Comparison of ENCODE assay signal across 1 cellular context in the genomic region with DNA sequence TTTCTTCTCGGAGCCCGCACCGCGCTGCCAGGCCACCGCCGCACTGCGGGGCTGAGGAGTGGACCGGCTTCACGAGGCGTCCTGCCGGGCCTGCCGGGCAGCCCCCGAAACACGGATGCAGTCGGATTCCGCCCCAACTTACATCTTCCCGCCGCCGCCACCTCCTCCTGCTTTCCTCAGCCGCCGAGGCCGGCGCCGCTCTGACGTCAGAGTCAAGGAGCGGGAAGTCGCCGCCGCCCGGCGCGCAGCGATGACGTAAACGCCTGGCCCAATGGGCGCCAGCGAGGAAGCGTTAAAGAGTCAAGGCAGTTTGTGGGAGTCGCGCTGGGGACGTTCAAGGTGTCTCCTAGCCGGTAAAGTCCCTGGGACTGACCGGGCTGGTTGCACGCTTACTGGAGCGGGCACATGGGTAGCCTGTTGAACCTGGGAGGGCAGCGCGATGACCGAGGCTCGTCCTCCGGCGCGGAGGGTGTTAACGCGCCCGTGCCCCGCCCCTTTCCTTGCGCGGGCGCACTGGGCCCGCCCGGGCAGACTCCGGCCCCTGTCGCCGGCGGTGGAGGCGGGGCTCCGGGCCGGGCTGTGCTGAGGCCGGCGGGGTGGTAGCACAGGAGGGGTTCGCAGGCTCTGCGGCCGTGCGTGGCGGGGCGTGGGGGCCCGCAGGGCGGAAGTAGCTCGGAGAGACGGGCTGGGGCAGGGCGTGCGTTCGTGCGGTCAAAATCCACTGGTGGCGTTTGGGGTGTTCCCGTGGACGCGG.
TF ChIP-seq lines count a peak whose summit lies in the region.

A gene with protein sequence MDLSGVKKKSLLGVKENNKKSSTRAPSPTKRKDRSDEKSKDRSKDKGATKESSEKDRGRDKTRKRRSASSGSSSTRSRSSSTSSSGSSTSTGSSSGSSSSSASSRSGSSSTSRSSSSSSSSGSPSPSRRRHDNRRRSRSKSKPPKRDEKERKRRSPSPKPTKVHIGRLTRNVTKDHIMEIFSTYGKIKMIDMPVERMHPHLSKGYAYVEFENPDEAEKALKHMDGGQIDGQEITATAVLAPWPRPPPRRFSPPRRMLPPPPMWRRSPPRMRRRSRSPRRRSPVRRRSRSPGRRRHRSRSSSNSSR (minus strand): TSS at position 214 of the 754 bp plus-strand sequence. CDS start 3,483 bp downstream, outside the sequence.

TF ChIP-seq in GM12878, 131 proteins besides CTCF, POLR2A, EP300 and RAD21 (continued from another document and continues in another):
- TF ChIP-seq, protein P1, sequence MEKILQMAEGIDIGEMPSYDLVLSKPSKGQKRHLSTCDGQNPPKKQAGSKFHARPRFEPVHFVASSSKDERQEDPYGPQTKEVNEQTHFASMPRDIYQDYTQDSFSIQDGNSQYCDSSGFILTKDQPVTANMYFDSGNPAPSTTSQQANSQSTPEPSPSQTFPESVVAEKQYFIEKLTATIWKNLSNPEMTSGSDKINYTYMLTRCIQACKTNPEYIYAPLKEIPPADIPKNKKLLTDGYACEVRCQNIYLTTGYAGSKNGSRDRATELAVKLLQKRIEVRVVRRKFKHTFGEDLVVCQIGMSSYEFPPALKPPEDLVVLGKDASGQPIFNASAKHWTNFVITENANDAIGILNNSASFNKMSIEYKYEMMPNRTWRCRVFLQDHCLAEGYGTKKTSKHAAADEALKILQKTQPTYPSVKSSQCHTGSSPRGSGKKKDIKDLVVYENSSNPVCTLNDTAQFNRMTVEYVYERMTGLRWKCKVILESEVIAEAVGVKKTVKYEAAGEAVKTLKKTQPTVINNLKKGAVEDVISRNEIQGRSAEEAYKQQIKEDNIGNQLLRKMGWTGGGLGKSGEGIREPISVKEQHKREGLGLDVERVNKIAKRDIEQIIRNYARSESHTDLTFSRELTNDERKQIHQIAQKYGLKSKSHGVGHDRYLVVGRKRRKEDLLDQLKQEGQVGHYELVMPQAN (conservative IDR thresholded peaks at IDR 0.05), result peak; percentile 92
- TF ChIP-seq, protein P2, sequence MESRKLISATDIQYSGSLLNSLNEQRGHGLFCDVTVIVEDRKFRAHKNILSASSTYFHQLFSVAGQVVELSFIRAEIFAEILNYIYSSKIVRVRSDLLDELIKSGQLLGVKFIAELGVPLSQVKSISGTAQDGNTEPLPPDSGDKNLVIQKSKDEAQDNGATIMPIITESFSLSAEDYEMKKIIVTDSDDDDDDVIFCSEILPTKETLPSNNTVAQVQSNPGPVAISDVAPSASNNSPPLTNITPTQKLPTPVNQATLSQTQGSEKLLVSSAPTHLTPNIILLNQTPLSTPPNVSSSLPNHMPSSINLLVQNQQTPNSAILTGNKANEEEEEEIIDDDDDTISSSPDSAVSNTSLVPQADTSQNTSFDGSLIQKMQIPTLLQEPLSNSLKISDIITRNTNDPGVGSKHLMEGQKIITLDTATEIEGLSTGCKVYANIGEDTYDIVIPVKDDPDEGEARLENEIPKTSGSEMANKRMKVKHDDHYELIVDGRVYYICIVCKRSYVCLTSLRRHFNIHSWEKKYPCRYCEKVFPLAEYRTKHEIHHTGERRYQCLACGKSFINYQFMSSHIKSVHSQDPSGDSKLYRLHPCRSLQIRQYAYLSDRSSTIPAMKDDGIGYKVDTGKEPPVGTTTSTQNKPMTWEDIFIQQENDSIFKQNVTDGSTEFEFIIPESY (IDR thresholded peaks at IDR 0.05), result 0 out of 2 replicates have a peak, but pooled peaks have one; percentile 28
- TF ChIP-seq CREM (IDR thresholded peaks at IDR 0.05; ENCODE audit: low read depth) (peak; percentile 100), TBL1XR1 (IDR thresholded peaks at IDR 0.05; ENCODE audit: low read depth, low read length) (no peak), ESRRA (IDR thresholded peaks at IDR 0.05; ENCODE audit: low read length) (0 out of 2 replicates have a peak, but pooled peaks have one; percentile 49), EGR1 (IDR thresholded peaks at IDR 0.05; ENCODE audit: borderline replicate concordance in 1 of 2, low read depth in 2 of 2, low read length in 2 of 2) (no peak), ZNF24 (IDR thresholded peaks at IDR 0.05) (no peak), MTA3 (IDR thresholded peaks at IDR 0.05; ENCODE audit: borderline replicate concordance, low read length) (no peak), STAT3 (IDR thresholded peaks at IDR 0.05; ENCODE audit: low read depth, low read length) (no peak), KAT2A (conservative IDR thresholded peaks at IDR 0.05; ENCODE audit: control insufficient read depth, low read depth, low read length) (peak; percentile 79; the same call in 1 of the 2 replicates), IKZF2 (IDR thresholded peaks at IDR 0.05) (peak in 1 of 2 experiments; percentile 63), MTA2 (IDR thresholded peaks at IDR 0.05; ENCODE audit: low read depth) (peak; percentile 27; the same call in 1 of the 2 replicates), NBN (IDR thresholded peaks at IDR 0.05) (peak; percentile 100), SUPT20H (IDR thresholded peaks at IDR 0.05; ENCODE audit: borderline replicate concordance, control insufficient read depth, low read depth, low read length) (no peak), EED (IDR thresholded peaks at IDR 0.05; ENCODE audit: low read depth) (no peak), ZNF274 (IDR thresholded peaks at IDR 0.05; ENCODE audit: insufficient read depth, insufficient read length) (no peak), GABPA (IDR thresholded peaks at IDR 0.05; ENCODE audit: low read depth) (peak; percentile 64; the same call in 1 of the 2 replicates), BCL11A (IDR thresholded peaks at IDR 0.05; ENCODE audit: low read depth, low read length) (no peak), RELA (IDR thresholded peaks at IDR 0.05; ENCODE audit: borderline replicate concordance, partially characterized antibody) (peak; percentile 85), RFX5 (IDR thresholded peaks at IDR 0.05; ENCODE audit: low read depth, low read length) (no peak), HDAC2 (IDR thresholded peaks at IDR 0.05) (no peak), KDM1A (IDR thresholded peaks at IDR 0.05; ENCODE audit: borderline replicate concordance) (no peak), IKZF1 (conservative IDR thresholded peaks at IDR 0.05) (peak; percentile 94), TCF12 (IDR thresholded peaks at IDR 0.05; ENCODE audit: low read depth, low read length) (peak; percentile 18; the same call in 1 of the 2 replicates), SUZ12 (IDR thresholded peaks at IDR 0.05; ENCODE audit: unreplicated experiment) (no peak)
- TF ChIP-seq, protein P3, sequence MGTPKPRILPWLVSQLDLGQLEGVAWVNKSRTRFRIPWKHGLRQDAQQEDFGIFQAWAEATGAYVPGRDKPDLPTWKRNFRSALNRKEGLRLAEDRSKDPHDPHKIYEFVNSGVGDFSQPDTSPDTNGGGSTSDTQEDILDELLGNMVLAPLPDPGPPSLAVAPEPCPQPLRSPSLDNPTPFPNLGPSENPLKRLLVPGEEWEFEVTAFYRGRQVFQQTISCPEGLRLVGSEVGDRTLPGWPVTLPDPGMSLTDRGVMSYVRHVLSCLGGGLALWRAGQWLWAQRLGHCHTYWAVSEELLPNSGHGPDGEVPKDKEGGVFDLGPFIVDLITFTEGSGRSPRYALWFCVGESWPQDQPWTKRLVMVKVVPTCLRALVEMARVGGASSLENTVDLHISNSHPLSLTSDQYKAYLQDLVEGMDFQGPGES (IDR thresholded peaks at IDR 0.05), result peak; percentile 52
- TF ChIP-seq, protein P4, sequence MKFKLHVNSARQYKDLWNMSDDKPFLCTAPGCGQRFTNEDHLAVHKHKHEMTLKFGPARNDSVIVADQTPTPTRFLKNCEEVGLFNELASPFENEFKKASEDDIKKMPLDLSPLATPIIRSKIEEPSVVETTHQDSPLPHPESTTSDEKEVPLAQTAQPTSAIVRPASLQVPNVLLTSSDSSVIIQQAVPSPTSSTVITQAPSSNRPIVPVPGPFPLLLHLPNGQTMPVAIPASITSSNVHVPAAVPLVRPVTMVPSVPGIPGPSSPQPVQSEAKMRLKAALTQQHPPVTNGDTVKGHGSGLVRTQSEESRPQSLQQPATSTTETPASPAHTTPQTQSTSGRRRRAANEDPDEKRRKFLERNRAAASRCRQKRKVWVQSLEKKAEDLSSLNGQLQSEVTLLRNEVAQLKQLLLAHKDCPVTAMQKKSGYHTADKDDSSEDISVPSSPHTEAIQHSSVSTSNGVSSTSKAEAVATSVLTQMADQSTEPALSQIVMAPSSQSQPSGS (IDR thresholded peaks at IDR 0.05; ENCODE audit: low read length), result no peak
- TF ChIP-seq, protein P5, sequence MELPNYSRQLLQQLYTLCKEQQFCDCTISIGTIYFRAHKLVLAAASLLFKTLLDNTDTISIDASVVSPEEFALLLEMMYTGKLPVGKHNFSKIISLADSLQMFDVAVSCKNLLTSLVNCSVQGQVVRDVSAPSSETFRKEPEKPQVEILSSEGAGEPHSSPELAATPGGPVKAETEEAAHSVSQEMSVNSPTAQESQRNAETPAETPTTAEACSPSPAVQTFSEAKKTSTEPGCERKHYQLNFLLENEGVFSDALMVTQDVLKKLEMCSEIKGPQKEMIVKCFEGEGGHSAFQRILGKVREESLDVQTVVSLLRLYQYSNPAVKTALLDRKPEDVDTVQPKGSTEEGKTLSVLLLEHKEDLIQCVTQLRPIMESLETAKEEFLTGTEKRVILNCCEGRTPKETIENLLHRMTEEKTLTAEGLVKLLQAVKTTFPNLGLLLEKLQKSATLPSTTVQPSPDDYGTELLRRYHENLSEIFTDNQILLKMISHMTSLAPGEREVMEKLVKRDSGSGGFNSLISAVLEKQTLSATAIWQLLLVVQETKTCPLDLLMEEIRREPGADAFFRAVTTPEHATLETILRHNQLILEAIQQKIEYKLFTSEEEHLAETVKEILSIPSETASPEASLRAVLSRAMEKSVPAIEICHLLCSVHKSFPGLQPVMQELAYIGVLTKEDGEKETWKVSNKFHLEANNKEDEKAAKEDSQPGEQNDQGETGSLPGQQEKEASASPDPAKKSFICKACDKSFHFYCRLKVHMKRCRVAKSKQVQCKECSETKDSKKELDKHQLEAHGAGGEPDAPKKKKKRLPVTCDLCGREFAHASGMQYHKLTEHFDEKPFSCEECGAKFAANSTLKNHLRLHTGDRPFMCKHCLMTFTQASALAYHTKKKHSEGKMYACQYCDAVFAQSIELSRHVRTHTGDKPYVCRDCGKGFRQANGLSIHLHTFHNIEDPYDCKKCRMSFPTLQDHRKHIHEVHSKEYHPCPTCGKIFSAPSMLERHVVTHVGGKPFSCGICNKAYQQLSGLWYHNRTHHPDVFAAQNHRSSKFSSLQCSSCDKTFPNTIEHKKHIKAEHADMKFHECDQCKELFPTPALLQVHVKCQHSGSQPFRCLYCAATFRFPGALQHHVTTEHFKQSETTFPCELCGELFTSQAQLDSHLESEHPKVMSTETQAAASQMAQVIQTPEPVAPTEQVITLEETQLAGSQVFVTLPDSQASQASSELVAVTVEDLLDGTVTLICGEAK (IDR thresholded peaks at IDR 0.05; ENCODE audit: borderline replicate concordance), result peak; percentile 84
- TF ChIP-seq, protein P6, sequence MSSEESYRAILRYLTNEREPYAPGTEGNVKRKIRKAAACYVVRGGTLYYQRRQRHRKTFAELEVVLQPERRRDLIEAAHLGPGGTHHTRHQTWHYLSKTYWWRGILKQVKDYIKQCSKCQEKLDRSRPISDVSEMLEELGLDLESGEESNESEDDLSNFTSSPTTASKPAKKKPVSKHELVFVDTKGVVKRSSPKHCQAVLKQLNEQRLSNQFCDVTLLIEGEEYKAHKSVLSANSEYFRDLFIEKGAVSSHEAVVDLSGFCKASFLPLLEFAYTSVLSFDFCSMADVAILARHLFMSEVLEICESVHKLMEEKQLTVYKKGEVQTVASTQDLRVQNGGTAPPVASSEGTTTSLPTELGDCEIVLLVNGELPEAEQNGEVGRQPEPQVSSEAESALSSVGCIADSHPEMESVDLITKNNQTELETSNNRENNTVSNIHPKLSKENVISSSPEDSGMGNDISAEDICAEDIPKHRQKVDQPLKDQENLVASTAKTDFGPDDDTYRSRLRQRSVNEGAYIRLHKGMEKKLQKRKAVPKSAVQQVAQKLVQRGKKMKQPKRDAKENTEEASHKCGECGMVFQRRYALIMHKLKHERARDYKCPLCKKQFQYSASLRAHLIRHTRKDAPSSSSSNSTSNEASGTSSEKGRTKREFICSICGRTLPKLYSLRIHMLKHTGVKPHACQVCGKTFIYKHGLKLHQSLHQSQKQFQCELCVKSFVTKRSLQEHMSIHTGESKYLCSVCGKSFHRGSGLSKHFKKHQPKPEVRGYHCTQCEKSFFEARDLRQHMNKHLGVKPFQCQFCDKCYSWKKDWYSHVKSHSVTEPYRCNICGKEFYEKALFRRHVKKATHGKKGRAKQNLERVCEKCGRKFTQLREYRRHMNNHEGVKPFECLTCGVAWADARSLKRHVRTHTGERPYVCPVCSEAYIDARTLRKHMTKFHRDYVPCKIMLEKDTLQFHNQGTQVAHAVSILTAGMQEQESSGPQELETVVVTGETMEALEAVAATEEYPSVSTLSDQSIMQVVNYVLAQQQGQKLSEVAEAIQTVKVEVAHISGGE (CRISPR knock-in tag; IDR thresholded peaks at IDR 0.05), result no peak
- TF ChIP-seq, protein P7, sequence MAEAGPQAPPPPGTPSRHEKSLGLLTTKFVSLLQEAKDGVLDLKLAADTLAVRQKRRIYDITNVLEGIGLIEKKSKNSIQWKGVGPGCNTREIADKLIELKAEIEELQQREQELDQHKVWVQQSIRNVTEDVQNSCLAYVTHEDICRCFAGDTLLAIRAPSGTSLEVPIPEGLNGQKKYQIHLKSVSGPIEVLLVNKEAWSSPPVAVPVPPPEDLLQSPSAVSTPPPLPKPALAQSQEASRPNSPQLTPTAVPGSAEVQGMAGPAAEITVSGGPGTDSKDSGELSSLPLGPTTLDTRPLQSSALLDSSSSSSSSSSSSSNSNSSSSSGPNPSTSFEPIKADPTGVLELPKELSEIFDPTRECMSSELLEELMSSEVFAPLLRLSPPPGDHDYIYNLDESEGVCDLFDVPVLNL (IDR thresholded peaks at IDR 0.05; ENCODE audit: low read depth, low read length), result peak; percentile 74; the same call in 1 of the 2 replicates
- TF ChIP-seq, protein P8, sequence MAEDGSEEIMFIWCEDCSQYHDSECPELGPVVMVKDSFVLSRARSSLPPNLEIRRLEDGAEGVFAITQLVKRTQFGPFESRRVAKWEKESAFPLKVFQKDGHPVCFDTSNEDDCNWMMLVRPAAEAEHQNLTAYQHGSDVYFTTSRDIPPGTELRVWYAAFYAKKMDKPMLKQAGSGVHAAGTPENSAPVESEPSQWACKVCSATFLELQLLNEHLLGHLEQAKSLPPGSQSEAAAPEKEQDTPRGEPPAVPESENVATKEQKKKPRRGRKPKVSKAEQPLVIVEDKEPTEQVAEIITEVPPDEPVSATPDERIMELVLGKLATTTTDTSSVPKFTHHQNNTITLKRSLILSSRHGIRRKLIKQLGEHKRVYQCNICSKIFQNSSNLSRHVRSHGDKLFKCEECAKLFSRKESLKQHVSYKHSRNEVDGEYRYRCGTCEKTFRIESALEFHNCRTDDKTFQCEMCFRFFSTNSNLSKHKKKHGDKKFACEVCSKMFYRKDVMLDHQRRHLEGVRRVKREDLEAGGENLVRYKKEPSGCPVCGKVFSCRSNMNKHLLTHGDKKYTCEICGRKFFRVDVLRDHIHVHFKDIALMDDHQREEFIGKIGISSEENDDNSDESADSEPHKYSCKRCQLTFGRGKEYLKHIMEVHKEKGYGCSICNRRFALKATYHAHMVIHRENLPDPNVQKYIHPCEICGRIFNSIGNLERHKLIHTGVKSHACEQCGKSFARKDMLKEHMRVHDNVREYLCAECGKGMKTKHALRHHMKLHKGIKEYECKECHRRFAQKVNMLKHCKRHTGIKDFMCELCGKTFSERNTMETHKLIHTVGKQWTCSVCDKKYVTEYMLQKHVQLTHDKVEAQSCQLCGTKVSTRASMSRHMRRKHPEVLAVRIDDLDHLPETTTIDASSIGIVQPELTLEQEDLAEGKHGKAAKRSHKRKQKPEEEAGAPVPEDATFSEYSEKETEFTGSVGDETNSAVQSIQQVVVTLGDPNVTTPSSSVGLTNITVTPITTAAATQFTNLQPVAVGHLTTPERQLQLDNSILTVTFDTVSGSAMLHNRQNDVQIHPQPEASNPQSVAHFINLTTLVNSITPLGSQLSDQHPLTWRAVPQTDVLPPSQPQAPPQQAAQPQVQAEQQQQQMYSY (CRISPR knock-in tag; IDR thresholded peaks at IDR 0.05), result peak; percentile 74
- TF ChIP-seq, protein P9, sequence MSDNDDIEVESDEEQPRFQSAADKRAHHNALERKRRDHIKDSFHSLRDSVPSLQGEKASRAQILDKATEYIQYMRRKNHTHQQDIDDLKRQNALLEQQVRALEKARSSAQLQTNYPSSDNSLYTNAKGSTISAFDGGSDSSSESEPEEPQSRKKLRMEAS (IDR thresholded peaks at IDR 0.05; ENCODE audit: low read depth, low read length), result peak; percentile 73
